In genomic region chr12:10722905-10723866, GRCh38 we compare ENCODE assay signal across 8 cellular contexts. TPM values are rescaled to one million over a fixed set of nuclear protein-coding genes. Genes with fewer than 3 reads are reported as not detected.
A peak's percentile ranks its signal among the peaks of the same experiment; 100 is the strongest.
DNase-seq lines count a peak whose midpoint lies in the region; ATAC-seq lines count a peak whose summit lies in the region.

Gene YBX3 (minus strand): TSS chr12:10723323. CDS start chr12:10723111, 212 bp downstream.

- H3K4me3 Mint-ChIP-seq in CD8-positive, alpha-beta memory T cell: peak within 1 kb of the TSS; percentile 88 to 96 (median 93)

- no peaks in the 10 kb centered on the region for H3K36me3 ChIP-seq in CD8-positive, alpha-beta memory T cell (ENCODE audit: insufficient read depth, low read length)
- H3K36me3 ChIP-seq in urinary bladder (ENCODE audit: insufficient read depth): no peaks in the 10 kb centered on the region

- intact Hi-C loops in left cardiac atrium (cut with DNase I): loop anchor here in 1 of 2 donors (10.0 kb wide), 1 partner anchor 108 kb away; the partner anchor contains the start of gene MAGOHB
- intact Hi-C loops in posterior cingulate gyrus (cut with DNase I): loop anchor here (5.0 kb wide), 1 partner anchor 111 kb away; the partner anchor contains the start of gene MAGOHB

- peak within 1 kb of the TSS; percentile 88 to 99 (median 97) for H3K27ac Mint-ChIP-seq in CD8-positive, alpha-beta memory T cell

- peaks cover 22 to 43% (median 38%) of the 10 kb centered on the region in 3 donors for H3K4me1 Mint-ChIP-seq in CD8-positive, alpha-beta memory T cell

- peak within 1 kb of the TSS; percentile 87 for H3K27ac ChIP-seq in CD8-positive, alpha-beta memory T cell (ENCODE audit: low read depth, low read length)
- peak within 1 kb of the TSS; percentile 97 for H3K27ac ChIP-seq in urinary bladder (ENCODE audit: low read depth)

- peak; percentile 32 to 79 (median 49) for DNase-seq in CD8-positive, alpha-beta memory T cell
- DNase-seq in HPDE6-E6E7 (ENCODE audit: extremely low spot score) (peak; percentile 60), SK-N-DZ (ENCODE audit: low spot score) (peak; percentile 54), amniotic stem cell (lab: John Stamatoyannopoulos, UW) (peak; percentile 37), left cardiac atrium (peak; percentile 93), posterior cingulate gyrus (peak; percentile 25 to 93 (median 56))

- CTCF ChIA-PET in CD8-positive, alpha-beta memory T cell (lab: Charles Lee): interaction anchor here (1.1 kb wide), 1 partner anchor 11 kb away, joined by 3 read pairs; no protein-coding TSS in a partner anchor

- peaks cover 0 to 9% (median 0%) of the 10 kb centered on the region in 3 donors for H3K36me3 Mint-ChIP-seq in CD8-positive, alpha-beta memory T cell

- no peaks in the 10 kb centered on the region for H3K9me3 ChIP-seq in CD8-positive, alpha-beta memory T cell (ENCODE audit: low read length)

- peaks cover 10% of the 10 kb centered on the region for H3K27me3 ChIP-seq in CD8-positive, alpha-beta memory T cell (ENCODE audit: insufficient read depth, low read length, poor library complexity, severe bottlenecking)

- peaks cover 29 to 34% of the 10 kb centered on the region in 2 donors for H3K27me3 Mint-ChIP-seq in CD8-positive, alpha-beta memory T cell

- under 1% methylated on average over 97 of the region's 97 CpGs for WGBS in urinary bladder

- H3K9me3 Mint-ChIP-seq in CD8-positive, alpha-beta memory T cell: no peaks in the 10 kb centered on the region

- ATAC-seq in GM19455 (IDR thresholded peaks at IDR 0.05; ENCODE audit: unreplicated experiment) (peak; percentile 52), left cardiac atrium (peak; percentile 78 to 84)

- H3K4me1 ChIP-seq in CD8-positive, alpha-beta memory T cell (ENCODE audit: insufficient read depth, low read length): peaks cover 15% of the 10 kb centered on the region
- peaks cover 4% of the 10 kb centered on the region for H3K4me1 ChIP-seq in urinary bladder (ENCODE audit: insufficient read depth)

- POLR2A ChIA-PET in CD8-positive, alpha-beta memory T cell (lab: Charles Lee): interaction anchor here (1.1 kb wide), 1 partner anchor 13 kb away, joined by 3 read pairs; no protein-coding TSS in a partner anchor

- H3K4me3 ChIP-seq in CD8-positive, alpha-beta memory T cell (ENCODE audit: low read length): peak within 1 kb of the TSS; percentile 70
- peak within 1 kb of the TSS; percentile 84 for H3K4me3 ChIP-seq in urinary bladder (ENCODE audit: low read depth, low read length)

RNA-seq across cellular contexts. Expression of gene YBX3, which starts in this region (rescaled TPM):
- total RNA-seq in CD8-positive, alpha-beta memory T cell: 100 to 1,000 TPM; 222 to 251 TPM
- polyA plus RNA-seq in CD8-positive, alpha-beta memory T cell: 40.5 TPM
- 28.5 and 40.9 TPM in 2 replicates for polyA plus RNA-seq in SK-N-DZ (2014; cell fraction: cytosol; rRNA removed)
- polyA plus RNA-seq in SK-N-DZ (2014; cell fraction: nucleus; rRNA removed): 24.2 and 32.7 TPM in 2 replicates
- 100 to 1,000 TPM; 660 to 956 TPM for total RNA-seq in left cardiac atrium
- 100.0 TPM for total RNA-seq in urinary bladder
- 523 TPM for polyA plus RNA-seq in urinary bladder

Comparison
In these comparisons a context has a peak if more than half of its experiments do, and no peak if none do; other contexts are left out.
1. Peak in every context shown above with its lines: DNase-seq, ATAC-seq, H3K4me3 ChIP-seq and H3K27ac ChIP-seq.
2. RNA of gene YBX3 (polyA plus RNA-seq): 523 TPM in urinary bladder (single experiment); 40.5 TPM in CD8-positive, alpha-beta memory T cell (single experiment); every median in the first group is over 10 times any median in the second.
3. DNase-seq: peak in every context shown above with its lines; median percentile 93 in left cardiac atrium; 60 in HPDE6-E6E7; 56 in posterior cingulate gyrus; 54 in SK-N-DZ; 49 in CD8-positive, alpha-beta memory T cell; 37 in amniotic stem cell.